15 cellular contexts compared by ENCODE assay signal in the genomic region with DNA sequence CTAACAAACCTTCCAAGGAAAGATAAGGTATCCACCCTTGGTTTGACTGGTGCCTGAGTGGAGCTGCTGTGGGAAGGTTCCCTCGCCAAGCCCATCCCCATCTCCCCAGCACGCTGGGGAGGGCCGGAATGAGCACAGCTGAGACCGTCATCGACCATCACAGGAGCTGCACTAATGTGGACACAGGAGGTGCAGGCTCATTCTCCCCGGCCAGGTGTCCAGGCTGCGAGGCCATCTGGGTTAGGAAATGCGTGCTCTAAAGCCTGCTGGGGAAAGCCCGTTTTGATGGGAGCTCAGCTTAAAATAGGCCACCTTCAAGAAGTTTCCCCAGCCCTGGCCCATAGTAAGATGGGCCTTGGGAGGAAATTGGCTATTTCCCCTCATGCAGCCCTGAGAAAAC. TPM values are rescaled to one million over a fixed set of nuclear protein-coding genes. Genes with fewer than 3 reads are reported as not detected.
DNase-seq lines count a peak whose midpoint lies in the region; ATAC-seq and TF ChIP-seq lines count a peak whose summit lies in the region.
"Had no signal": no experiment of that assay in that cellular context is flagged by ENCODE, and none has a peak within 500 bp of the region (broad histone marks: within the 10 kb centered on the region; RNA-seq: fewer than 3 reads in every experiment).

No MANE protein-coding gene starts in this region.

- no peaks in the 10 kb centered on the region for H3K4me1 ChIP-seq in foreskin keratinocyte

- peak overlapping the region; percentile 59 for H3K27ac Mint-ChIP-seq in glutamatergic neuron (ENCODE audit: unreplicated experiment)
- H3K27ac Mint-ChIP-seq: B cell; CD8-positive, alpha-beta T cell had no signal

- peaks cover 3% of the 10 kb centered on the region for H3K27me3 Mint-ChIP-seq in glutamatergic neuron (ENCODE audit: unreplicated experiment)
- H3K27me3 Mint-ChIP-seq: B cell, IgD-negative memory B cell had no signal

- H3K27ac ChIP-seq in foreskin keratinocyte = no peak overlapping the region

- H3K36me3 Mint-ChIP-seq in glutamatergic neuron (ENCODE audit: unreplicated experiment) = no peaks in the 10 kb centered on the region

- no peak overlapping the region for H3K4me3 Mint-ChIP-seq in glutamatergic neuron (ENCODE audit: unreplicated experiment)
- H3K4me3 Mint-ChIP-seq: B cell; CD14-positive monocyte; CD8-positive, alpha-beta T cell; IgD-negative memory B cell had no signal

- no peaks in the 10 kb centered on the region for H3K27me3 ChIP-seq in foreskin keratinocyte

- H3K4me1 Mint-ChIP-seq in glutamatergic neuron (ENCODE audit: low read depth, unreplicated experiment) = peaks cover 26% of the 10 kb centered on the region

- DNase-seq in G401 (ENCODE audit: low spot score) = peak; percentile 98
- DNase-seq in cerebellar cortex (ENCODE audit: low spot score) = peak; percentile 96
- DNase-seq in glutamatergic neuron = peak; percentile 48
- DNase-seq in foreskin keratinocyte = no peak
- DNase-seq in NCI-H187 (lab: John Stamatoyannopoulos, UW) = no peak
- no peak for DNase-seq in HuH-7 (ENCODE audit: low spot score)
- DNase-seq: Caco-2; CD8-positive, alpha-beta T cell; DND-41; GF-D8; H7 had no signal

- H3K9me3 Mint-ChIP-seq in glutamatergic neuron (ENCODE audit: unreplicated experiment) = peaks cover 2% of the 10 kb centered on the region
- H3K9me3 Mint-ChIP-seq: CD8-positive, alpha-beta T cell; IgD-negative memory B cell had no signal

- TF ChIP-seq CTCF in glutamatergic neuron (IDR thresholded peaks at IDR 0.05; ENCODE audit: partially characterized antibody, unreplicated experiment) (no peak), foreskin keratinocyte (conservative IDR thresholded peaks at IDR 0.05) (no peak)

- ATAC-seq in foreskin keratinocyte (no peak), GM21447 (IDR thresholded peaks at IDR 0.05; ENCODE audit: unreplicated experiment) (no peak)
- ATAC-seq: CD8-positive, alpha-beta T cell had no signal

- in situ Hi-C loops in G401 (cut with HindIII; ENCODE audit: low sequenced_read_pairs) = no loop called here

RNA-seq across cellular contexts. Expression of a gene that starts 35.2 kb away (rescaled TPM):
- 7.6 and 10.0 TPM in 2 replicates for total RNA-seq in G401 (2014; rRNA removed; shearing (Covaris generic))
- 139 TPM for total RNA-seq in glutamatergic neuron (ENCODE audit: unreplicated experiment)
- 14.5 and 20.1 TPM in 2 replicates for total RNA-seq in foreskin keratinocyte
- 3.1 TPM in 2 replicates for polyA plus RNA-seq in foreskin keratinocyte

Comparison
In these comparisons a context has a peak if more than half of its experiments do, and no peak if none do; other contexts are left out.
1. DNase-seq: peak in G401 (single experiment), cerebellar cortex (single experiment) and glutamatergic neuron (single experiment); none in foreskin keratinocyte (0 of 2), NCI-H187 (0 of 2) and HuH-7 (single experiment).